ENCODE assay signal across 1 cellular context in the genomic region with DNA sequence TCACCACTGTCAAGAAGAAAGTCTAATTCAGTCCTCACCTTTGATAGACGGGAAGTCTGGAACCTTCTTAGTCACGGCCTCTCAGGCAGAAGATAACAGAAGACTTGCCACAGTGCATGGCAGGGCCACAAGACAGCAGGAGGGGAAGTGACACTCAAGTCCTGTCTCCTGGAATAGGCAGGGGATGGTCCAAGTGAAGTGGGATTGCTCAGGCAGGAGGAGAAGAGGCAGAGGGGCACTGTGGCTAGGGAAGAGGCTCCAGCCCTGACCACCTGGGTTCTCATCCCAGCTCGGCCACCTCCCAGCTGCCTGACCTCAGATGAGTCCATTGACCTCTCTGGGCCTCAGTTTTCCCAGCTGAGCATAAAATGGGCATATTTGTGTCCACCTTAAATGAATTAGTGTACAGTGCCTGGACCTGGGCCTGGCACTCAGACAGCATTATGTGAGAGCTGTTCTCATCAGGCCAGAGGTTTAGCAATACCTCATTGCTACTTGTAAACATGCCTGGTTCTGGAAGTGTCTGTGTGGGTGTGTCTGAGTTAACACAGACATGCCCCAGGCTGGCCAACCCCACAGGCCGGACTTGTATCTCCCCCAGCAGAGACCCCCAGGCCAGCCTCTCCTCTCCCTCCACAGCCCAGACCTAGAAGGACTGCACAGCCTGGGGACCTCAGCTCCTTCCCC.
TF ChIP-seq lines count a peak whose summit lies in the region.

No MANE protein-coding gene starts in this region.

TF ChIP-seq in H1, 55 proteins besides CTCF, POLR2A, EP300 and RAD21 (continued from another document):
- TF ChIP-seq, protein P1, sequence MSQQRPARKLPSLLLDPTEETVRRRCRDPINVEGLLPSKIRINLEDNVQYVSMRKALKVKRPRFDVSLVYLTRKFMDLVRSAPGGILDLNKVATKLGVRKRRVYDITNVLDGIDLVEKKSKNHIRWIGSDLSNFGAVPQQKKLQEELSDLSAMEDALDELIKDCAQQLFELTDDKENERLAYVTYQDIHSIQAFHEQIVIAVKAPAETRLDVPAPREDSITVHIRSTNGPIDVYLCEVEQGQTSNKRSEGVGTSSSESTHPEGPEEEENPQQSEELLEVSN (IDR thresholded peaks at IDR 0.05) = no peak
- TF ChIP-seq SAP30 (IDR thresholded peaks at IDR 0.05; ENCODE audit: insufficient read depth, insufficient replicate concordance, low read length) (no peak), ZNF274 (IDR thresholded peaks at IDR 0.05; ENCODE audit: borderline replicate concordance, extremely low read depth, low read length) (no peak), ASH2L (IDR thresholded peaks at IDR 0.05; ENCODE audit: low read length) (no peak), SP4 (IDR thresholded peaks at IDR 0.05; ENCODE audit: low read length) (no peak), SIRT6 (IDR thresholded peaks at IDR 0.05; ENCODE audit: low read length) (no peak), HDAC2 (IDR thresholded peaks at IDR 0.05; ENCODE audit: borderline replicate concordance in 1 of 2, low read depth in 2 of 2, low read length in 2 of 2) (no peak), JUND (IDR thresholded peaks at IDR 0.05; ENCODE audit: low read length) (no peak), RFX5 (IDR thresholded peaks at IDR 0.05; ENCODE audit: borderline replicate concordance, low read depth, low read length) (no peak), CBX8 (IDR thresholded peaks at IDR 0.05; ENCODE audit: borderline replicate concordance, low read depth, low read length) (no peak), POU5F1 (IDR thresholded peaks at IDR 0.05; ENCODE audit: low read depth, low read length) (no peak), TBP (IDR thresholded peaks at IDR 0.05; ENCODE audit: low read depth, low read length) (no peak), CHD2 (IDR thresholded peaks at IDR 0.05; ENCODE audit: low read length) (no peak), CHD1 (IDR thresholded peaks at IDR 0.05; ENCODE audit: low read depth, low read length) (no peak), MAFK (IDR thresholded peaks at IDR 0.05; ENCODE audit: low read depth, low read length) (no peak)
- TF ChIP-seq, protein P2, sequence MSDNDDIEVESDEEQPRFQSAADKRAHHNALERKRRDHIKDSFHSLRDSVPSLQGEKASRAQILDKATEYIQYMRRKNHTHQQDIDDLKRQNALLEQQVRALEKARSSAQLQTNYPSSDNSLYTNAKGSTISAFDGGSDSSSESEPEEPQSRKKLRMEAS (IDR thresholded peaks at IDR 0.05) = no peak
TF ChIP-seq in H1: peak in this region for 0.
